In the genomic region with DNA sequence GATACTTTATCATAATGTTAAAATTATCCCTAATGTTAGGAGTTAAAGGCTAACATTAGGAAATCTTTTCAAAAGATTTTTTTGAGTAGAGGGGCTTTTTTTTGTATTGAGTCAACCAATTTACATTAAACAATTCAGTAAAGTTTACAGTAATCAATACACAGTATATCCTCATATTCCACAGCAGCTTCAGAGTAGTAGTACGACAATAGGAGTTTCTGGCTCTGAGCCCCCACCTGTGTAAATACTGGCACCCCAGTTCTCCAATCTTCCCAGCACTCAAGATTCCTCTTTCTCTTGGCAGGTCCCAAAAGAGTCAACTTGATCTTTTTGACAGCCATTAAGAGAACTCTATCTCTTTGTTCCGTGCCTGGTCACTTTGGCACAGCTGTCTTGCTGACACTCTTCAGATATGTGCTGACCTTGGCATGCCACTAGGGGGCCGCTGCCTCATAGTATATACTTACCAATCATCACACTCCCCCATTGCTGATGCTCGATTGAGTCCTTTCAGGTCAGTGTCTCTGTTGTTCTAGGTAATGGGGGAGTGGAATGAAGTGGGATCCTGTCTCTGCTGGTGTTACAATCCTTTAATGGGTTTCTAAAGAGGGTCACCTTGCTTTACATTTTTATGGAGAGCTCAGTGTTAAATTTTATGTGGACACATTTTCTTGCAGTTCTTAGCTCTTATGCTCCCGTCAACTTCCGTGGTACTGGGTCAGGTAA, we compare ENCODE assay signal across 9 cellular contexts. TPM values are rescaled to one million over a fixed set of nuclear protein-coding genes. Genes with fewer than 3 reads are reported as not detected.
DNase-seq lines count a peak whose midpoint lies in the region; ATAC-seq, FAIRE-seq and TF ChIP-seq lines count a peak whose summit lies in the region.
"Had no signal": no experiment of that assay in that cellular context is flagged by ENCODE, and none has a peak within 500 bp of the region (broad histone marks: within the 10 kb centered on the region; RNA-seq: fewer than 3 reads in every experiment).

No MANE protein-coding gene starts in this region.

- H4K5ac ChIP-seq in IMR-90 (ENCODE audit: low read depth, low read length) = no peak overlapping the region

- no peak overlapping the region for H3K4ac ChIP-seq in IMR-90 (ENCODE audit: low read depth, low read length)

- no peaks in the 10 kb centered on the region for H3K9me3 ChIP-seq in DND-41 (ENCODE audit: insufficient read depth, low read length, severe bottlenecking)
- no peaks in the 10 kb centered on the region for H3K9me3 ChIP-seq in IMR-90 (ENCODE audit: control insufficient read depth, insufficient read depth, low read length)
- no peaks in the 10 kb centered on the region for H3K9me3 ChIP-seq in transverse colon

- no peak overlapping the region for H3K4me2 ChIP-seq in DND-41 (ENCODE audit: insufficient read depth, low read length)
- no peak overlapping the region for H3K4me2 ChIP-seq in IMR-90 (ENCODE audit: low read depth, low read length)

- H3K4me3 Mint-ChIP-seq in osteocyte (ENCODE audit: unreplicated experiment) = no peak overlapping the region
- H3K4me3 Mint-ChIP-seq: dendritic cell treated with granulocyte-macrophage colony-stimulating factor and Interleukin-4, amounts not matched to agents 40 ng/mL and 50 ng/mL, for 4 days had no signal

- H4K8ac ChIP-seq in IMR-90 (ENCODE audit: low read depth in 2 of 2, low read length in 2 of 2) = no peak overlapping the region

- FAIRE-seq in RCC 7860 (lab: Jason Lieb, UNC) = no peak

- H3K9me3 Mint-ChIP-seq in osteocyte (ENCODE audit: unreplicated experiment) = no peaks in the 10 kb centered on the region
- H3K9me3 Mint-ChIP-seq: dendritic cell treated with granulocyte-macrophage colony-stimulating factor and Interleukin-4, amounts not matched to agents 40 ng/mL and 50 ng/mL, for 4 days had no signal

- no peak overlapping the region for H2BK20ac ChIP-seq in IMR-90 (ENCODE audit: low read depth, low read length)

- in situ Hi-C loops in IMR-90 (cut with MboI; ENCODE audit: low sequenced_read_pairs) = no loop called here
- in situ Hi-C loops in transverse colon (cut with MboI; ENCODE audit: low pct_ligation_motif_present in 1 of 4, low pct_unique_long_range_greater_than_20kb in 1 of 4, low sequenced_read_pairs in 3 of 4) = loop anchor here in 3 of 4 donors (10.0 kb wide), 1 partner anchor 110 kb away; no protein-coding TSS in a partner anchor

- POLR2A ChIA-PET in IMR-90 (lab: Charles Lee; ENCODE audit: unreplicated experiment) = no interaction called here

- H3K79me1 ChIP-seq in IMR-90 (ENCODE audit: low read depth in 1 of 2, low read length in 2 of 2) = no peaks in the 10 kb centered on the region

- H3K27me3 ChIP-seq in DND-41 (ENCODE audit: insufficient read depth, low read length, poor library complexity) (no peaks in the 10 kb centered on the region), IMR-90 (ENCODE audit: control insufficient read depth, insufficient read depth, low read length) (no peaks in the 10 kb centered on the region), foreskin keratinocyte (no peaks in the 10 kb centered on the region), transverse colon (no peaks in the 10 kb centered on the region)

- no peaks in the 10 kb centered on the region for H3K9me1 ChIP-seq in IMR-90 (ENCODE audit: insufficient read depth, low read length)

- H3K23ac ChIP-seq in IMR-90 (ENCODE audit: low read depth, low read length) = no peak overlapping the region

- no peak overlapping the region for H2AK5ac ChIP-seq in IMR-90 (ENCODE audit: low read depth, low read length)

- CTCF ChIA-PET in IMR-90 (lab: Yijun Ruan, JAX) = interaction anchor here (0.6 to 1.9 kb wide), 12 partner anchors 10 to 145 kb away, joined by 3 to 14 read pairs (median 3); no protein-coding TSS in a partner anchor

- dilution Hi-C loops in IMR-90 (cut with HindIII; ENCODE audit: low sequenced_read_pairs, unreplicated experiment) = no loop called here

- intact Hi-C loops in IMR-90 (cut with micrococcal nuclease) (loop anchor here (1.0 to 5.0 kb wide), 3 partner anchors 57 to 212 kb away; no protein-coding TSS in a partner anchor), transverse colon (cut with DNase I; ENCODE audit: low total_unique reads) (no loop called here)

- no peak overlapping the region for H3K56ac ChIP-seq in IMR-90 (ENCODE audit: extremely low read depth, insufficient read depth, low read length)

- no peak for TF ChIP-seq EP300 in transverse colon (IDR thresholded peaks at IDR 0.05; ENCODE audit: low read depth)

- H4K20me1 ChIP-seq in DND-41 (ENCODE audit: insufficient read depth, low read length) (no peaks in the 10 kb centered on the region), IMR-90 (ENCODE audit: insufficient read depth, low read length) (no peaks in the 10 kb centered on the region)

- H3K4me1 ChIP-seq in DND-41 (ENCODE audit: insufficient read depth, low read length) (peaks cover 4% of the 10 kb centered on the region), IMR-90 (ENCODE audit: control insufficient read depth, insufficient read depth, low read length) (no peaks in the 10 kb centered on the region), foreskin keratinocyte (peaks cover 45% of the 10 kb centered on the region), transverse colon (peaks cover 0 to 3% (median 0%) of the 10 kb centered on the region in 4 donors)

- H3K27ac Mint-ChIP-seq in osteocyte (ENCODE audit: unreplicated experiment) = no peak overlapping the region
- H3K27ac Mint-ChIP-seq: dendritic cell treated with granulocyte-macrophage colony-stimulating factor and Interleukin-4, amounts not matched to agents 40 ng/mL and 50 ng/mL, for 4 days had no signal

- no peaks in the 10 kb centered on the region for H3K36me3 ChIP-seq in DND-41 (ENCODE audit: insufficient read depth, low read length)
- no peaks in the 10 kb centered on the region for H3K36me3 ChIP-seq in IMR-90 (ENCODE audit: control insufficient read depth, insufficient read depth, low read length)
- H3K36me3 ChIP-seq in transverse colon = no peaks in the 10 kb centered on the region

- H2AK9ac ChIP-seq in IMR-90 (replicated peaks; ENCODE audit: low read depth, low read length, poor library complexity) = no peak overlapping the region

- H2AFZ ChIP-seq in DND-41 (ENCODE audit: low read depth, low read length) = no peak overlapping the region
- peak overlapping the region; percentile 5 for H2AFZ ChIP-seq in IMR-90 (replicated peaks; ENCODE audit: low read length, poor library complexity)

- TF ChIP-seq CTCF in DND-41 (IDR thresholded peaks at IDR 0.05; ENCODE audit: borderline replicate concordance, extremely low read depth, low read length, poor library complexity, severe bottlenecking) (peak; percentile 92), IMR-90 (conservative IDR thresholded peaks at IDR 0.05; ENCODE audit: low read depth, low read length) (peak; percentile 53), foreskin keratinocyte (conservative IDR thresholded peaks at IDR 0.05) (peak; percentile 82), osteocyte (IDR thresholded peaks at IDR 0.05) (peak; percentile 85), transverse colon (IDR thresholded peaks at IDR 0.05) (peak; percentile 78 to 87 (median 85))

- H3K4me1 Mint-ChIP-seq in osteocyte (ENCODE audit: unreplicated experiment) = peaks cover 13% of the 10 kb centered on the region

- H3K27me3 Mint-ChIP-seq in osteocyte (ENCODE audit: unreplicated experiment) = peaks cover 3% of the 10 kb centered on the region
- H3K27me3 Mint-ChIP-seq: dendritic cell treated with granulocyte-macrophage colony-stimulating factor and Interleukin-4, amounts not matched to agents 40 ng/mL and 50 ng/mL, for 4 days had no signal

- WGBS in IMR-90 (ENCODE audit: extremely low coverage in 2 of 2, insufficient read length in 1 of 2), 2 experiments = 100% methylated on average over 2 of the region's 6 CpGs; no CpG with 5 or more reads in 1 of the 2 experiments
- WGBS in transverse colon (ENCODE audit: low coverage in 1 of 2), 2 donors = 45 to 52% methylated on average over 4 to 6 of the region's 6 CpGs

- no peak overlapping the region for H2BK120ac ChIP-seq in IMR-90 (ENCODE audit: low read depth, low read length)

- H3K9ac ChIP-seq in DND-41 (ENCODE audit: low read depth, low read length) (no peak overlapping the region), IMR-90 (ENCODE audit: low read depth, low read length) (no peak overlapping the region)

- peak; percentile 99 for ATAC-seq in DND-41 (ENCODE audit: insufficient read depth, low read depth)
- ATAC-seq in GM21529 (IDR thresholded peaks at IDR 0.05; ENCODE audit: unreplicated experiment) = peak; percentile 90
- ATAC-seq in IMR-90 (ENCODE audit: low read depth) = peak; percentile 96
- peak; percentile 78 for ATAC-seq in foreskin keratinocyte

- no TSS peak for BruUV-seq in IMR-90 (replicated peaks; lab: Mats Ljungman, UMichigan)

- H3K18ac ChIP-seq in IMR-90 (ENCODE audit: low read depth, low read length) = no peak overlapping the region

- TF ChIP-seq POLR2A in IMR-90 (IDR thresholded peaks at IDR 0.05; ENCODE audit: low read depth, low read length) (no peak), transverse colon (IDR thresholded peaks at IDR 0.05) (no peak)

- H3K4me3 ChIP-seq in DND-41 (ENCODE audit: low read depth in 1 of 2, low read length in 2 of 2) (no peak overlapping the region), IMR-90 (ENCODE audit: insufficient read depth, low read depth, low read length) (no peak overlapping the region), transverse colon (no peak overlapping the region)

- H4K91ac ChIP-seq in IMR-90 (ENCODE audit: insufficient read depth, low read depth, low read length) = no peak overlapping the region

- H3K36me3 Mint-ChIP-seq in osteocyte (ENCODE audit: unreplicated experiment) = no peaks in the 10 kb centered on the region

- peak; percentile 34 for TF ChIP-seq RAD21 in IMR-90 (IDR thresholded peaks at IDR 0.05; ENCODE audit: low read length)

- H2BK15ac ChIP-seq in IMR-90 (ENCODE audit: low read depth, low read length) = no peak overlapping the region

- DNase-seq in DND-41 = peak; percentile 65
- peak; percentile 31 for DNase-seq in IMR-90
- DNase-seq in RCC 7860 (ENCODE audit: low spot score) = peak; percentile 42
- peak; percentile 39 to 44 for DNase-seq in activated T-helper 1 cell treated with anti-CD3 and anti-CD28 coated beads, Interleukin-2, amount 50 U/mL, for 16 hours (ENCODE audit: low read depth in 1 of 2, low spot score in 1 of 2)
- no peak for DNase-seq in foreskin keratinocyte
- DNase-seq in osteocyte (ENCODE audit: extremely low spot score, unreplicated experiment) = no peak
- peak; percentile 84 for DNase-seq in transverse colon

- H2BK5ac ChIP-seq in IMR-90 (ENCODE audit: low read depth, low read length, poor library complexity, severe bottlenecking) = no peak overlapping the region

- H3K14ac ChIP-seq in IMR-90 (replicated peaks; ENCODE audit: low read depth, low read length) = no peak overlapping the region

- H3K27ac ChIP-seq in DND-41 (ENCODE audit: low read length) (no peak overlapping the region), IMR-90 (ENCODE audit: insufficient read depth, low read length) (no peak overlapping the region), foreskin keratinocyte (no peak overlapping the region), transverse colon (no peak overlapping the region)

- H3K79me2 ChIP-seq in DND-41 (ENCODE audit: insufficient read depth, low read length) = no peaks in the 10 kb centered on the region

RNA-seq across cellular contexts. Expression of gene CCNI, which starts 19.5 kb away (rescaled TPM):
- 98.6 and 100 TPM in 2 replicates for total RNA-seq in IMR-90 (2012; rRNA removed)
- 66.8 and 70.1 TPM in 2 replicates for polyA plus RNA-seq in IMR-90 (2012; rRNA removed)
- 30.2 and 39.5 TPM in 2 replicates for polyA plus RNA-seq in IMR-90 (2012; cell fraction: cytosol; rRNA removed)
- 11.4 and 41.8 TPM in 2 replicates for polyA plus RNA-seq in IMR-90 (2012; cell fraction: nucleus; rRNA removed; ENCODE audit: low replicate concordance)
- total RNA-seq in foreskin keratinocyte = 325 and 343 TPM in 2 replicates
- polyA plus RNA-seq in foreskin keratinocyte = 169 and 201 TPM in 2 replicates
- 320 and 329 TPM in 2 replicates for total RNA-seq in osteocyte
- 100 to 1,000 TPM in 3 of 4 donors, 10 to 100 TPM in 1; 91.7 to 206 (median 154) TPM for total RNA-seq in transverse colon

Comparison
In these comparisons a context has a peak if more than half of its experiments do, and no peak if none do; other contexts are left out.
1. DNase-seq: peak in DND-41 (single experiment), IMR-90 (single experiment), RCC 7860 (single experiment), activated T-helper 1 cell treated with anti-CD3 and anti-CD28 coated beads, Interleukin-2, amount 50 U/mL, for 16 hours (2 of 2) and transverse colon (single experiment); none in foreskin keratinocyte (0 of 2) and osteocyte (single experiment).
2. Peak in every context shown above with its lines, with median percentiles within 50 percentile points of each other: ATAC-seq and CTCF ChIP-seq.